4 cellular contexts compared by ENCODE assay signal in genomic region chr18:50562258-50562657, GRCh38. TPM values are rescaled to one million over a fixed set of nuclear protein-coding genes. Genes with fewer than 3 reads are reported as not detected.
"Had no signal": no experiment of that assay in that cellular context is flagged by ENCODE, and none has a peak within 500 bp of the region (broad histone marks: within the 10 kb centered on the region; RNA-seq: fewer than 3 reads in every experiment).

No MANE protein-coding gene starts in this region.

RNA-seq across cellular contexts. Expression of gene MAPK4, which starts 2.4 kb away (rescaled TPM):
- total RNA-seq: HT-29, IMR-90, K562 had no signal
- polyA plus RNA-seq: GM23248, IMR-90, K562 had no signal
